8 cellular contexts compared by ENCODE assay signal in genomic region chr11:64007160-64007628, GRCh38. TPM values are rescaled to one million over a fixed set of nuclear protein-coding genes. Genes with fewer than 3 reads are reported as not detected.
A peak's percentile ranks its signal among the peaks of the same experiment; 100 is the strongest.
DNase-seq lines count a peak whose midpoint lies in the region; ATAC-seq and TF ChIP-seq lines count a peak whose summit lies in the region.

No MANE protein-coding gene starts in this region.

- CTCF ChIA-PET in A673 (lab: Charles Lee) = interaction anchor here (1.2 to 1.4 kb wide), 2 partner anchors 142 to 146 kb away, joined by 3 to 5 read pairs; no protein-coding TSS in a partner anchor

- intact Hi-C loops in A673 (cut with micrococcal nuclease; ENCODE audit: unreplicated experiment) (no loop called here), vagina (cut with DNase I) (no loop called here)

- in situ Hi-C loops in brain microvascular endothelial cell (cut with HindIII; ENCODE audit: low pct_ligation_motif_present, low sequenced_read_pairs) = no loop called here

- no peak for TF ChIP-seq POLR2A in vagina (IDR thresholded peaks at IDR 0.05)

- no peak for ATAC-seq in HG02642 (IDR thresholded peaks at IDR 0.05; ENCODE audit: poor library complexity, unreplicated experiment)
- ATAC-seq in HG02610 (IDR thresholded peaks at IDR 0.05; ENCODE audit: unreplicated experiment) = no peak

- H3K4me3 ChIP-seq in A673 (ENCODE audit: low read depth, low read length, poor library complexity, severe bottlenecking) (peak overlapping the region; percentile 22), HUES6 (ENCODE audit: low read depth, low read length) (peak overlapping the region; percentile 52), brain microvascular endothelial cell (ENCODE audit: low read depth, low read length) (peak overlapping the region; percentile 12), vagina (peak overlapping the region; percentile 34 to 51)

- H3K4me1 ChIP-seq in A673 (ENCODE audit: insufficient read depth, low read length, poor library complexity, severe bottlenecking) (peaks cover 30% of the 10 kb centered on the region), HUES6 (ENCODE audit: control insufficient read depth, insufficient read depth, low read length) (peaks cover 17% of the 10 kb centered on the region), vagina (peaks cover 20% of the 10 kb centered on the region)

- H3K27ac ChIP-seq in A673 (ENCODE audit: low read depth, low read length, poor library complexity, severe bottlenecking) = no peak overlapping the region
- H3K27ac ChIP-seq in HUES6 (ENCODE audit: low read depth, low read length) = no peak overlapping the region
- H3K27ac ChIP-seq in brain microvascular endothelial cell = no peak overlapping the region
- H3K27ac ChIP-seq in vagina = peak overlapping the region; percentile 4

- no peak overlapping the region for H3K9ac ChIP-seq in HUES6 (ENCODE audit: low read length)

- POLR2A ChIA-PET in A673 (lab: Charles Lee; ENCODE audit: low non-redundant PET) = no interaction called here

- H3K36me3 ChIP-seq in A673 (ENCODE audit: insufficient read depth, low read length, poor library complexity, severe bottlenecking) = no peaks in the 10 kb centered on the region
- H3K36me3 ChIP-seq in HUES6 (ENCODE audit: control insufficient read depth, insufficient read depth, low read length) = no peaks in the 10 kb centered on the region
- H3K36me3 ChIP-seq in brain microvascular endothelial cell (replicated peaks) = no peaks in the 10 kb centered on the region
- no peaks in the 10 kb centered on the region for H3K36me3 ChIP-seq in vagina

- TF ChIP-seq CTCF in A673 (conservative IDR thresholded peaks at IDR 0.05; ENCODE audit: low read depth, low read length) (peak; percentile 28; the same call in 1 of the 2 replicates), brain microvascular endothelial cell (IDR thresholded peaks at IDR 0.05; ENCODE audit: low read depth, low read length, missing control alignments) (no peak), vagina (IDR thresholded peaks at IDR 0.05) (no peak)

- H3K9me3 ChIP-seq in A673 (ENCODE audit: low read depth, low read length, poor library complexity, severe bottlenecking) = no peaks in the 10 kb centered on the region
- H3K9me3 ChIP-seq in HUES6 (ENCODE audit: control insufficient read depth, insufficient read depth, low read depth, low read length) = no peaks in the 10 kb centered on the region
- no peaks in the 10 kb centered on the region for H3K9me3 ChIP-seq in vagina

- no peaks in the 10 kb centered on the region for H3K27me3 ChIP-seq in A673 (replicated peaks; ENCODE audit: insufficient read depth, low read depth, low read length, poor library complexity)
- H3K27me3 ChIP-seq in HUES6 (ENCODE audit: control insufficient read depth, insufficient read depth, low read length) = peaks cover 89% of the 10 kb centered on the region
- no peaks in the 10 kb centered on the region for H3K27me3 ChIP-seq in brain microvascular endothelial cell (replicated peaks)
- no peaks in the 10 kb centered on the region for H3K27me3 ChIP-seq in vagina

- DNase-seq in A673 (ENCODE audit: low spot score) (peak; percentile 52), brain microvascular endothelial cell (no peak), medulla oblongata (ENCODE audit: extremely low spot score) (peak; percentile 30), vagina (ENCODE audit: extremely low spot score in 2 of 2) (no peak), AML-193 (lab: John Stamatoyannopoulos, UW) (no peak)

- BruUV-seq in A673 (replicated peaks; lab: Mats Ljungman, UMichigan) = no TSS peak

RNA-seq across cellular contexts. Expression of gene OTUB1, which starts 21.0 kb away (rescaled TPM):
- total RNA-seq in A673 (2021) = 136 and 140 TPM in 2 replicates
- 85.0 TPM for total RNA-seq in vagina

RNA-seq across cellular contexts. Expression of gene FLRT1, which starts 28.5 kb away (rescaled TPM):
- total RNA-seq in A673 (2021) (0.45 and 1.9 TPM in 2 replicates), vagina (0.49 TPM)

RNA-seq across cellular contexts. Expression of gene COX8A, which starts 32.8 kb away (rescaled TPM):
- total RNA-seq in A673 (2021) (615 and 652 TPM in 2 replicates), vagina (383 TPM)

Comparison
In these comparisons a context has a peak if more than half of its experiments do, and no peak if none do; other contexts are left out.
1. DNase-seq: peak in A673 (single experiment) and medulla oblongata (single experiment); none in brain microvascular endothelial cell (single experiment), vagina (0 of 2) and AML-193 (0 of 2).
2. Peak in every context shown above with its lines, with median percentiles within 50 percentile points of each other: H3K4me3 ChIP-seq.